ENCODE assay signal across 8 cellular contexts in genomic region chr11:111766834-111767142, GRCh38. TPM values are rescaled to one million over a fixed set of nuclear protein-coding genes. Genes with fewer than 3 reads are reported as not detected.
DNase-seq lines count a peak whose midpoint lies in the region; ATAC-seq and TF ChIP-seq lines count a peak whose summit lies in the region.

No MANE protein-coding gene starts in this region.

- peak overlapping the region; percentile 97 for H3K27ac Mint-ChIP-seq in chondrocyte (ENCODE audit: unreplicated experiment)

- DNase-seq in chondrocyte (ENCODE audit: low spot score): no peak
- DNase-seq in LoVo (ENCODE audit: low spot score): no peak
- no peak for DNase-seq in central memory CD4-positive, alpha-beta T cell
- no peak for DNase-seq in stimulated activated CD4-positive, alpha-beta T cell treated with anti-CD3 and anti-CD28 coated beads, Interleukin-12 subunit alpha, Interleukin-12 subunit beta, amount 100 ng/mL, for 4 hours

- H3K4me1 ChIP-seq in HUES64 (ENCODE audit: insufficient read depth, low read length) (peaks cover 25% of the 10 kb centered on the region), mucosa of rectum (ENCODE audit: control insufficient read depth in 2 of 2, insufficient read depth in 2 of 2, low read length in 2 of 2) (peaks cover 5 to 15% of the 10 kb centered on the region in 2 donors)

- 11% methylated on average over 6 of the region's 7 CpGs for WGBS in HUES64

- no peaks in the 10 kb centered on the region for H3K9me3 Mint-ChIP-seq in chondrocyte (ENCODE audit: low read depth)

- no peaks in the 10 kb centered on the region for H3K27me3 Mint-ChIP-seq in chondrocyte (ENCODE audit: low read depth)

- peak overlapping the region; percentile 79 for H3K27ac ChIP-seq in HUES64 (ENCODE audit: low read depth, low read length)
- H3K27ac ChIP-seq in mucosa of rectum (ENCODE audit: low read depth in 2 of 2, low read length in 2 of 2): peak overlapping the region; percentile 83 to 88

- H3K4me1 Mint-ChIP-seq in chondrocyte (ENCODE audit: low read depth): peaks cover 34% of the 10 kb centered on the region

- H3K9me3 ChIP-seq in HUES64 (ENCODE audit: insufficient read depth, low read depth, low read length): no peaks in the 10 kb centered on the region
- no peaks in the 10 kb centered on the region for H3K9me3 ChIP-seq in mucosa of rectum (ENCODE audit: control insufficient read depth in 2 of 2, low read length in 2 of 2)

- peaks cover 7% of the 10 kb centered on the region for H3K36me3 Mint-ChIP-seq in chondrocyte (ENCODE audit: low read depth)

- H3K27me3 ChIP-seq in HUES64 (ENCODE audit: insufficient read depth, low read length): no peaks in the 10 kb centered on the region
- H3K27me3 ChIP-seq in mucosa of rectum (ENCODE audit: control insufficient read depth in 2 of 2, insufficient read depth in 2 of 2, low read length in 2 of 2): no peaks in the 10 kb centered on the region

- ATAC-seq in GM19035 (IDR thresholded peaks at IDR 0.05; ENCODE audit: unreplicated experiment): peak; percentile 14
- no peak for ATAC-seq in GM21423 (IDR thresholded peaks at IDR 0.05; ENCODE audit: unreplicated experiment)

- no peak for TF ChIP-seq CTCF in chondrocyte (IDR thresholded peaks at IDR 0.05)

- peak overlapping the region; percentile 91 for H3K9ac ChIP-seq in HUES64 (ENCODE audit: low read depth, low read length)
- H3K9ac ChIP-seq in mucosa of rectum (ENCODE audit: low read depth in 1 of 2, low read length in 2 of 2): peak overlapping the region; percentile 90 to 91

- peaks cover 30% of the 10 kb centered on the region for H3K36me3 ChIP-seq in HUES64 (ENCODE audit: insufficient read depth, low read length)
- peaks cover 14 to 18% of the 10 kb centered on the region in 2 donors for H3K36me3 ChIP-seq in mucosa of rectum (ENCODE audit: control insufficient read depth in 2 of 2, insufficient read depth in 2 of 2, low read length in 2 of 2)

- peak overlapping the region; percentile 99 for H3K4me3 Mint-ChIP-seq in chondrocyte (ENCODE audit: unreplicated experiment)

- H3K4me3 ChIP-seq in HUES64 (ENCODE audit: low read length) (peak overlapping the region; percentile 87), mucosa of rectum (ENCODE audit: low read length in 2 of 2) (peak overlapping the region; percentile 92 to 95)

RNA-seq across cellular contexts. Expression of gene PPP2R1B, which starts 0.6 kb away (rescaled TPM):
- 51.7 TPM for polyA plus RNA-seq in HUES64 (2013, experiment 1 of 2)
- 45.6 TPM for polyA plus RNA-seq in HUES64 (2013, experiment 2 of 2)
- total RNA-seq in chondrocyte: 17.2 to 27.3 TPM (median 18.5 TPM) in 3 replicates
